ENCODE assay signal across 8 cellular contexts in the genomic region with DNA sequence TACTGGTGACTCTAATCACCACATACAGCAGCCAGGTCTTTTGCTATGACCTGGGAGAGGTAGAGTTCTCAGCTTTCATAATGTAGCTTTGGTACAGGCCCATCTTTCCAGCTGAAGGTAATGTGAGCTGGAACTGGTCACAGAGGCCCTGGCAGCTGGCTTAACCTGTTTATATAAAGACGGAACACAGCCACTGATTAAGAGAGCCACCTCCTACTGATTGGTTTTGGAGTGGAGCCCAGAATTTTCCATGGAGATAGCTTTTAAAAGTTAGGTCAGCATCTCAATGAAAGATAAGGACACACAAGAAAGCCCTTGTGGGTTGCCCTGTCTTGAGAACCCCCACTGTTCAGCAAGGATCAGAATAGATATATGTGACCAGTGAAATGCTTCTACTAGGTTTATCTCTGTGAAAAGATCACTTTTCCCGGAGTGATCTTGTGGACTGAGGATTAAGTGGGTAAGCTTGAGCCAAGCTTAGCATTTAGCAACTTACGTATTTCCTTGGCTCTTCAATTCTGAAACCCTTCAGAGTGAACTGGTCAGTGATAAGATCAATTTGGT.
DNase-seq lines count a peak whose midpoint lies in the region; ATAC-seq, FAIRE-seq and TF ChIP-seq lines count a peak whose summit lies in the region.

No MANE protein-coding gene starts in this region.

- peaks cover 33% of the 10 kb centered on the region for H3K4me1 ChIP-seq in GM23248 (ENCODE audit: insufficient read depth)
- peaks cover 22% of the 10 kb centered on the region for H3K4me1 ChIP-seq in endodermal cell (ENCODE audit: control insufficient read depth, insufficient read depth, low read length)
- peaks cover 37 to 57% (median 49%) of the 10 kb centered on the region in 3 donors for H3K4me1 ChIP-seq in pancreas

- in situ Hi-C loops in GM23248 (cut with MboI): no loop called here

- H3K27ac Mint-ChIP-seq in endodermal cell: peak overlapping the region; percentile 40
- H3K27ac Mint-ChIP-seq in stimulated activated naive CD8-positive, alpha-beta T cell treated with anti-CD3 and anti-CD28 coated beads, Interleukin-15, amount 100 ng/mL, for 72 hours: no peak overlapping the region

- H3K9me3 Mint-ChIP-seq in endodermal cell: no peaks in the 10 kb centered on the region
- no peaks in the 10 kb centered on the region for H3K9me3 Mint-ChIP-seq in stimulated activated naive CD8-positive, alpha-beta T cell treated with anti-CD3 and anti-CD28 coated beads, Interleukin-15, amount 100 ng/mL, for 72 hours

- no peaks in the 10 kb centered on the region for H3K9me3 ChIP-seq in GM23248 (ENCODE audit: low read depth)
- H3K9me3 ChIP-seq in endodermal cell (ENCODE audit: control insufficient read depth, low read length): no peaks in the 10 kb centered on the region
- no peaks in the 10 kb centered on the region for H3K9me3 ChIP-seq in pancreas

- DNase-seq in GM23248 (peak; percentile 33), NCI-H345 (lab: John Stamatoyannopoulos, UW) (peak; percentile 85), endodermal cell (no peak), pancreas (peak in 4 of 6 donors; percentile 73 to 87 (median 80)), GM12892 (ENCODE audit: insufficient read length) (no peak), superior temporal gyrus (ENCODE audit: extremely low spot score) (no peak)
- DNase-seq in stimulated activated naive CD8-positive, alpha-beta T cell treated with anti-CD3 and anti-CD28 coated beads, Interleukin-15, amount 100 ng/mL, for 72 hours: no peak

- peaks cover 50% of the 10 kb centered on the region for H3K4me1 Mint-ChIP-seq in endodermal cell
- no peaks in the 10 kb centered on the region for H3K4me1 Mint-ChIP-seq in stimulated activated naive CD8-positive, alpha-beta T cell treated with anti-CD3 and anti-CD28 coated beads, Interleukin-15, amount 100 ng/mL, for 72 hours

- ATAC-seq in pancreas: peak; percentile 78 to 86 (median 83)
- ATAC-seq in stimulated activated naive CD8-positive, alpha-beta T cell treated with anti-CD3 and anti-CD28 coated beads, Interleukin-15, amount 100 ng/mL, for 72 hours: no peak
- ATAC-seq in GM18502 (IDR thresholded peaks at IDR 0.05; ENCODE audit: poor library complexity, unreplicated experiment): no peak

- FAIRE-seq in pancreas (lab: Jason Lieb, UNC) (peak; percentile 39), GM12892 (lab: Jason Lieb, UNC) (no peak)

- H3K9ac ChIP-seq in GM23248 (peak overlapping the region; percentile 1; the same call in 1 of the 2 replicates), endodermal cell (ENCODE audit: extremely low read depth, low read length, poor library complexity, severe bottlenecking) (peak overlapping the region; percentile 23)

- H3K4me2 ChIP-seq in GM23248 (ENCODE audit: unreplicated experiment): peak overlapping the region; percentile 32

- H3K36me3 Mint-ChIP-seq in endodermal cell (ENCODE audit: low read depth): no peaks in the 10 kb centered on the region

- peaks cover 26% of the 10 kb centered on the region for H3F3A ChIP-seq in GM23248 (ENCODE audit: insufficient read depth)

- no peaks in the 10 kb centered on the region for H4K20me1 ChIP-seq in GM23248 (ENCODE audit: insufficient read depth)

- intact Hi-C loops in pancreas (cut with DNase I): loop anchor here in 2 of 3 donors (5.0 to 10.0 kb wide), 2 partner anchors 213 to 216 kb away; a partner anchor contains a TSS

- H3K27me3 Mint-ChIP-seq in endodermal cell (ENCODE audit: insufficient read depth): no peaks in the 10 kb centered on the region
- peaks cover 42% of the 10 kb centered on the region for H3K27me3 Mint-ChIP-seq in stimulated activated naive CD8-positive, alpha-beta T cell treated with anti-CD3 and anti-CD28 coated beads, Interleukin-15, amount 100 ng/mL, for 72 hours

- H3K27ac ChIP-seq in GM23248 (peak overlapping the region; percentile 67), endodermal cell (ENCODE audit: low read depth, low read length) (no peak overlapping the region), pancreas (peak overlapping the region; percentile 40 to 91 (median 74))

- 56 to 63% methylated on average over 3 of the region's 3 CpGs for WGBS in GM23248 (ENCODE audit: low coverage in 1 of 2, low lambda C conversion rate in 2 of 2, missing lambda C conversion rate in 2 of 2), 2 experiments
- 52 to 65% methylated on average over 2 to 3 of the region's 3 CpGs for WGBS in endodermal cell (ENCODE audit: insufficient coverage in 1 of 2, insufficient read length in 1 of 2), 2 experiments
- 4 to 10% methylated on average over 3 of the region's 3 CpGs for WGBS in pancreas, 2 donors

- no peak for TF ChIP-seq CTCF in endodermal cell (conservative IDR thresholded peaks at IDR 0.05)
- no peak for TF ChIP-seq CTCF in pancreas (IDR thresholded peaks at IDR 0.05)

- H3K4me3 Mint-ChIP-seq in endodermal cell: no peak overlapping the region
- H3K4me3 Mint-ChIP-seq in stimulated activated naive CD8-positive, alpha-beta T cell treated with anti-CD3 and anti-CD28 coated beads, Interleukin-15, amount 100 ng/mL, for 72 hours: no peak overlapping the region

- H3K79me2 ChIP-seq in GM23248 (ENCODE audit: insufficient read depth): no peaks in the 10 kb centered on the region

- H3K4me3 ChIP-seq in GM23248 (no peak overlapping the region), endodermal cell (ENCODE audit: low read length) (no peak overlapping the region), pancreas (no peak overlapping the region)

- no peaks in the 10 kb centered on the region for H3K27me3 ChIP-seq in GM23248 (replicated peaks; ENCODE audit: insufficient read depth)
- H3K27me3 ChIP-seq in endodermal cell (ENCODE audit: control insufficient read depth, insufficient read depth, low read length, poor library complexity, severe bottlenecking): no peaks in the 10 kb centered on the region
- no peaks in the 10 kb centered on the region for H3K27me3 ChIP-seq in pancreas

- no peak overlapping the region for H2AFZ ChIP-seq in GM23248

- TF ChIP-seq POLR2A in GM12892 (IDR thresholded peaks at IDR 0.05; ENCODE audit: low read depth, low read length): no peak

- no peaks in the 10 kb centered on the region; the same call in 1 of the 2 replicates for H3K9me2 ChIP-seq in GM23248 (ENCODE audit: insufficient read depth)

- H3K36me3 ChIP-seq in GM23248 (ENCODE audit: low read depth) (no peaks in the 10 kb centered on the region), endodermal cell (ENCODE audit: control insufficient read depth, insufficient read depth, low read length) (no peaks in the 10 kb centered on the region), pancreas (no peaks in the 10 kb centered on the region)

Comparison
In these comparisons a context has a peak if more than half of its experiments do, and no peak if none do; other contexts are left out.
1. DNase-seq: peak in GM23248 (single experiment), NCI-H345 (single experiment) and pancreas (4 of 6); none in endodermal cell (single experiment), stimulated activated naive CD8-positive, alpha-beta T cell treated with anti-CD3 and anti-CD28 coated beads, Interleukin-15, amount 100 ng/mL, for 72 hours (0 of 2), GM12892 (single experiment) and superior temporal gyrus (single experiment).
2. ATAC-seq: peak in pancreas (4 of 4); none in stimulated activated naive CD8-positive, alpha-beta T cell treated with anti-CD3 and anti-CD28 coated beads, Interleukin-15, amount 100 ng/mL, for 72 hours (single experiment) and GM18502 (single experiment).